In the genomic region with DNA sequence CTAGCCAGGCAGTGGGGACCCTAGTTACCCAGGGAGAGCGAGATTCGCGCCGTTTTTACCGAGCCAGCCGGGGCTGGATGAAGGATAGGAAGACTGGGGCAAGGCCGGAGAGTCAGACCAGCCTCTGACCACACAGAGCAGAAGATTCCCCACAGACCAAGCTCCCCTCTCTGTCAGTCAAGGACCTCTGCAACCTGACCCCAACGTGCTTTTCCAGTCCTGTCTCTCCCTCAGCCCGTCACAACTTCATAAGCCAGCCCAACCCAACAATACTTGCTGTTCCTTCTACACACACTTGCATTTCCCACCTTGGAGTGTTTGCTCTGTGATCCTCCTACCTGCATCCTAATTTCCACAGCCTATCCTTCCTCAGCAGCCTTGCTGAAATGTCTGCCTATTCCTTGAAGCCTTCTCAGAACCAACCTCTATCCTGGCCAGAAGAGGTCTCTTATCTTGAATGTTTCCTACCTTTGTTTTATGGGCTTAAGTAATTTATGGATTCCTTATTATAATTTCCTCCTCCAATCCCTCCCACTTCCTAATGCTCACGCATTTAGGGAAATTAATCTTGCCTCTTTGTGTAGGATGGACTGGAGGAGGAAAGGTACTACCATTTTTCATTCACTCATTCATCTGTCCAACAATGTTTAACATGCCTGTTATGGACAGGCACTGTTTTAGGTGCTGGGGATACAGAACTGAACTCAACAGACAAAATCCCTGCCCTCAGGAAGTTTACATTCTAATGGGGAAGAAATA, we compare ENCODE assay signal across 8 cellular contexts. TPM values are rescaled to one million over a fixed set of nuclear protein-coding genes. Genes with fewer than 3 reads are reported as not detected.
DNase-seq lines count a peak whose midpoint lies in the region; ATAC-seq and TF ChIP-seq lines count a peak whose summit lies in the region.

A gene (minus strand): TSS at position 424 of the 759 bp plus-strand sequence. CDS start 751 bp downstream, outside the sequence.

- H3K4me1 Mint-ChIP-seq in GM23338: peaks cover 5% of the 10 kb centered on the region
- H3K4me1 Mint-ChIP-seq in nephron progenitor cell: peaks cover 17% of the 10 kb centered on the region

- H2AFZ ChIP-seq in GM23338: peak within 1 kb of the TSS; percentile 99

- H3K27ac Mint-ChIP-seq in GM23338: no peak within 1 kb of the TSS
- H3K27ac Mint-ChIP-seq in nephron progenitor cell: no peak within 1 kb of the TSS

- H3K4me3 ChIP-seq in GM23338 (peak within 1 kb of the TSS; percentile 74), Peyer's patch (peak within 1 kb of the TSS; percentile 54 to 68 (median 58))

- peaks cover 4% of the 10 kb centered on the region for H4K20me1 ChIP-seq in GM23338 (replicated peaks; ENCODE audit: insufficient read depth)

- peak in 1 of 2 experiments; percentile 16; a peak in 1 of 4 replicates for TF ChIP-seq CTCF in GM23338 (conservative IDR thresholded peaks at IDR 0.05; ENCODE audit: low read depth in 2 of 2)
- TF ChIP-seq CTCF in Peyer's patch (IDR thresholded peaks at IDR 0.05): no peak
- TF ChIP-seq CTCF in nephron progenitor cell (IDR thresholded peaks at IDR 0.05): no peak

- H3K4me2 ChIP-seq in GM23338: peak within 1 kb of the TSS; percentile 86

- H3K9me3 Mint-ChIP-seq in GM23338 (no peaks in the 10 kb centered on the region; the same call in 2 of the 3 replicates), nephron progenitor cell (peaks cover 8% of the 10 kb centered on the region)

- H3K27ac ChIP-seq in GM23338 (ENCODE audit: low read depth) (no peak within 1 kb of the TSS), Peyer's patch (peak within 1 kb of the TSS; percentile 58 to 71 (median 68))

- H3K36me3 Mint-ChIP-seq in GM23338 (ENCODE audit: low read depth) (no peaks in the 10 kb centered on the region), nephron progenitor cell (ENCODE audit: low read depth) (peaks cover 23% of the 10 kb centered on the region)

- 0 out of 2 replicates have a peak, but pooled peaks cover 3% of the 10 kb centered on the region for H3K9me2 ChIP-seq in GM23338 (ENCODE audit: insufficient read depth)

- no peak for TF ChIP-seq POLR2A in Peyer's patch (IDR thresholded peaks at IDR 0.05)

- ATAC-seq in GM23338 (peak; percentile 61), esophagus mucosa (peak; percentile 35), GM18868 (IDR thresholded peaks at IDR 0.05; ENCODE audit: unreplicated experiment) (no peak), GM19463 (IDR thresholded peaks at IDR 0.05; ENCODE audit: unreplicated experiment) (no peak), GM21619 (IDR thresholded peaks at IDR 0.05; ENCODE audit: unreplicated experiment) (no peak)

- peaks cover 56% of the 10 kb centered on the region for H3K27me3 ChIP-seq in GM23338 (ENCODE audit: insufficient read depth)
- no peaks in the 10 kb centered on the region for H3K27me3 ChIP-seq in Peyer's patch

- H3K4me3 Mint-ChIP-seq in GM23338: peak within 1 kb of the TSS; percentile 66
- H3K4me3 Mint-ChIP-seq in nephron progenitor cell: peak within 1 kb of the TSS; percentile 84

- peaks cover 9% of the 10 kb centered on the region; the same call in 1 of the 2 replicates for H3K4me1 ChIP-seq in GM23338 (ENCODE audit: insufficient read depth)
- no peaks in the 10 kb centered on the region for H3K4me1 ChIP-seq in Peyer's patch

- no peaks in the 10 kb centered on the region for H3K9me3 ChIP-seq in Peyer's patch

- H3K36me3 ChIP-seq in GM23338 (ENCODE audit: insufficient read depth): no peaks in the 10 kb centered on the region
- H3K36me3 ChIP-seq in Peyer's patch: peaks cover 0 to 8% (median 0%) of the 10 kb centered on the region in 3 donors

- peaks cover 28% of the 10 kb centered on the region for H3K27me3 Mint-ChIP-seq in GM23338 (ENCODE audit: insufficient read depth, low read depth, poor library complexity)
- H3K27me3 Mint-ChIP-seq in nephron progenitor cell (ENCODE audit: low read depth, poor library complexity): peaks cover 41% of the 10 kb centered on the region

- no peaks in the 10 kb centered on the region for H3K79me2 ChIP-seq in GM23338 (replicated peaks; ENCODE audit: insufficient read depth)

- H3F3A ChIP-seq in GM23338 (replicated peaks; ENCODE audit: low read depth): 0 out of 2 replicates have a peak, but pooled peaks cover 2% of the 10 kb centered on the region

- DNase-seq in GM23338 (ENCODE audit: low spot score) (no peak), Peyer's patch (no peak), nephron progenitor cell (no peak), NCI-H748 (lab: John Stamatoyannopoulos, UW; ENCODE audit: unreplicated experiment) (no peak)

TF ChIP-seq in GM23338, 12 proteins besides CTCF, POLR2A, EP300 and RAD21 (continues in another document):
- no peak for TF ChIP-seq CREB1 (CRISPR knock-in tag; IDR thresholded peaks at IDR 0.05; ENCODE audit: low read depth)
- TF ChIP-seq JUNB (IDR thresholded peaks at IDR 0.05; ENCODE audit: unreplicated experiment): no peak
- TF ChIP-seq, protein P1, sequence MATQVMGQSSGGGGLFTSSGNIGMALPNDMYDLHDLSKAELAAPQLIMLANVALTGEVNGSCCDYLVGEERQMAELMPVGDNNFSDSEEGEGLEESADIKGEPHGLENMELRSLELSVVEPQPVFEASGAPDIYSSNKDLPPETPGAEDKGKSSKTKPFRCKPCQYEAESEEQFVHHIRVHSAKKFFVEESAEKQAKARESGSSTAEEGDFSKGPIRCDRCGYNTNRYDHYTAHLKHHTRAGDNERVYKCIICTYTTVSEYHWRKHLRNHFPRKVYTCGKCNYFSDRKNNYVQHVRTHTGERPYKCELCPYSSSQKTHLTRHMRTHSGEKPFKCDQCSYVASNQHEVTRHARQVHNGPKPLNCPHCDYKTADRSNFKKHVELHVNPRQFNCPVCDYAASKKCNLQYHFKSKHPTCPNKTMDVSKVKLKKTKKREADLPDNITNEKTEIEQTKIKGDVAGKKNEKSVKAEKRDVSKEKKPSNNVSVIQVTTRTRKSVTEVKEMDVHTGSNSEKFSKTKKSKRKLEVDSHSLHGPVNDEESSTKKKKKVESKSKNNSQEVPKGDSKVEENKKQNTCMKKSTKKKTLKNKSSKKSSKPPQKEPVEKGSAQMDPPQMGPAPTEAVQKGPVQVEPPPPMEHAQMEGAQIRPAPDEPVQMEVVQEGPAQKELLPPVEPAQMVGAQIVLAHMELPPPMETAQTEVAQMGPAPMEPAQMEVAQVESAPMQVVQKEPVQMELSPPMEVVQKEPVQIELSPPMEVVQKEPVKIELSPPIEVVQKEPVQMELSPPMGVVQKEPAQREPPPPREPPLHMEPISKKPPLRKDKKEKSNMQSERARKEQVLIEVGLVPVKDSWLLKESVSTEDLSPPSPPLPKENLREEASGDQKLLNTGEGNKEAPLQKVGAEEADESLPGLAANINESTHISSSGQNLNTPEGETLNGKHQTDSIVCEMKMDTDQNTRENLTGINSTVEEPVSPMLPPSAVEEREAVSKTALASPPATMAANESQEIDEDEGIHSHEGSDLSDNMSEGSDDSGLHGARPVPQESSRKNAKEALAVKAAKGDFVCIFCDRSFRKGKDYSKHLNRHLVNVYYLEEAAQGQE (IDR thresholded peaks at IDR 0.05; ENCODE audit: unreplicated experiment): no peak
- TF ChIP-seq POLR2AphosphoS5 (IDR thresholded peaks at IDR 0.05; ENCODE audit: low read depth): no peak
- no peak for TF ChIP-seq NANOG (IDR thresholded peaks at IDR 0.05; ENCODE audit: borderline replicate concordance)
- TF ChIP-seq ZNF114 (CRISPR knock-in tag; IDR thresholded peaks at IDR 0.05): no peak
- TF ChIP-seq EZH2phosphoT487 (IDR thresholded peaks at IDR 0.05; ENCODE audit: unreplicated experiment): no peak
- TF ChIP-seq, protein P2, sequence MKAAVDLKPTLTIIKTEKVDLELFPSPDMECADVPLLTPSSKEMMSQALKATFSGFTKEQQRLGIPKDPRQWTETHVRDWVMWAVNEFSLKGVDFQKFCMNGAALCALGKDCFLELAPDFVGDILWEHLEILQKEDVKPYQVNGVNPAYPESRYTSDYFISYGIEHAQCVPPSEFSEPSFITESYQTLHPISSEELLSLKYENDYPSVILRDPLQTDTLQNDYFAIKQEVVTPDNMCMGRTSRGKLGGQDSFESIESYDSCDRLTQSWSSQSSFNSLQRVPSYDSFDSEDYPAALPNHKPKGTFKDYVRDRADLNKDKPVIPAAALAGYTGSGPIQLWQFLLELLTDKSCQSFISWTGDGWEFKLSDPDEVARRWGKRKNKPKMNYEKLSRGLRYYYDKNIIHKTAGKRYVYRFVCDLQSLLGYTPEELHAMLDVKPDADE (IDR thresholded peaks at IDR 0.05): no peak

RNA-seq across cellular contexts. Expression of the gene that starts here (rescaled TPM):
- total RNA-seq in GM23338 (2014; rRNA removed; shearing (Covaris generic)): 3.1 and 7.4 TPM in 2 replicates
- 3.9 and 4.1 TPM in 2 replicates for polyA plus RNA-seq in GM23338 (2016; fragmentation: Nextera tagmentation; extraction: Ambion mirVana)
- total RNA-seq in Peyer's patch: 10 to 100 TPM; 16.3 to 72.6 (median 32.4) TPM
- 19.4 TPM for total RNA-seq in esophagus mucosa

Comparison
In these comparisons a context has a peak if more than half of its experiments do, and no peak if none do; other contexts are left out.
1. ATAC-seq: peak in GM23338 (single experiment) and esophagus mucosa (single experiment); none in GM18868 (single experiment), GM19463 (single experiment) and GM21619 (single experiment).